Comparison of ENCODE assay signal across 17 cellular contexts in the genomic region with DNA sequence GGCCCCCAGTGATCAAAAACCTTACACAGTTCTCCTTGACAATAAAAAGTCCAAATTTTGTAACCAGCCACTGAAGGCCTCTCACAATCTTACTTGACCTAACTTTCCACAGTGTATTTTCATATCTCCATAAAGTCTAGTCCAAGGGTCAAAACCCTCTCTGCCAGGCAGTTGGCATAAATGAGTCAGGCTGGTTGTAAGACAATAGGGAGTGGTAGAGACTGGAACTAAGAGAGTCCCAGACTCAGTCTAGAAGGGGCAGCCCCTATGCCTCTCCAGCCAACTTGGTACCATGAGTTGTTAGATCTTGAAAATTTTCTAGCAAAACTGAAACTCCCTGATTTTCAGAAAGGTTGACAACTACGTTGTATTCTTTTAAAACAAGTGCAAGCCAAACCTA. TPM values are rescaled to one million over a fixed set of nuclear protein-coding genes. Genes with fewer than 3 reads are reported as not detected.
DNase-seq lines count a peak whose midpoint lies in the region; ATAC-seq and TF ChIP-seq lines count a peak whose summit lies in the region.
"Had no signal": no experiment of that assay in that cellular context is flagged by ENCODE, and none has a peak within 500 bp of the region (broad histone marks: within the 10 kb centered on the region; RNA-seq: fewer than 3 reads in every experiment).

No MANE protein-coding gene starts in this region.

- no peaks in the 10 kb centered on the region for H3K27me3 Mint-ChIP-seq in activated T-cell treated with anti-CD3 and anti-CD28 coated beads, Interleukin-2, amount 50 U/mL, for 72 hours (ENCODE audit: low read depth)
- no peaks in the 10 kb centered on the region for H3K27me3 Mint-ChIP-seq in activated CD4-positive, alpha-beta memory T cell treated with anti-CD3 and anti-CD28 coated beads, Interleukin-2, amount 10 ng/mL, durations not matched to agents 7 days and 5 days
- H3K27me3 Mint-ChIP-seq in effector memory CD8-positive, alpha-beta T cell = no peaks in the 10 kb centered on the region
- H3K27me3 Mint-ChIP-seq in osteocyte (ENCODE audit: unreplicated experiment) = no peaks in the 10 kb centered on the region
- H3K27me3 Mint-ChIP-seq: IgD-negative memory B cell had no signal

- H3K9me3 Mint-ChIP-seq in activated T-cell treated with anti-CD3 and anti-CD28 coated beads, Interleukin-2, amount 50 U/mL, for 72 hours = no peaks in the 10 kb centered on the region
- H3K9me3 Mint-ChIP-seq in activated CD4-positive, alpha-beta memory T cell treated with anti-CD3 and anti-CD28 coated beads, Interleukin-2, amount 10 ng/mL, durations not matched to agents 7 days and 5 days = no peaks in the 10 kb centered on the region
- no peaks in the 10 kb centered on the region for H3K9me3 Mint-ChIP-seq in effector memory CD8-positive, alpha-beta T cell
- no peaks in the 10 kb centered on the region for H3K9me3 Mint-ChIP-seq in osteocyte (ENCODE audit: unreplicated experiment)
- H3K9me3 Mint-ChIP-seq: IgD-negative memory B cell had no signal

- no peak for DNase-seq in activated T-cell treated with anti-CD3 and anti-CD28 coated beads, Interleukin-2, amount 50 U/mL, for 72 hours
- DNase-seq in activated T-cell treated with anti-CD3 and anti-CD28 coated beads, Interleukin-2, amount 50 U/mL, for 1 hour = no peak
- no peak for DNase-seq in activated CD4-positive, alpha-beta memory T cell treated with anti-CD3 and anti-CD28 coated beads, Interleukin-2, amount 10 ng/mL, durations not matched to agents 7 days and 5 days
- no peak for DNase-seq in effector memory CD8-positive, alpha-beta T cell
- DNase-seq in stimulated activated naive CD8-positive, alpha-beta T cell treated with anti-CD3 and anti-CD28 coated beads, Interleukin-15, Interleukin-2, amounts not matched to agents 100 U/mL and 50 U/mL, for 24 hours = no peak
- DNase-seq in GM13976 (ENCODE audit: low spot score) = no peak
- DNase-seq in osteocyte (ENCODE audit: extremely low spot score, unreplicated experiment) = no peak
- no peak for DNase-seq in SW 1271 (lab: John Stamatoyannopoulos, UW)
- DNase-seq: DMS79 treated with DMSO at 0.1 percent for 48 hours, HCEC 1CT, NCI-H1417, NCI-H1930, NCI-H2171, NCI-H510A had no signal

- no peak overlapping the region for H3K4me3 Mint-ChIP-seq in activated T-cell treated with anti-CD3 and anti-CD28 coated beads, Interleukin-2, amount 50 U/mL, for 72 hours
- H3K4me3 Mint-ChIP-seq in activated CD4-positive, alpha-beta memory T cell treated with anti-CD3 and anti-CD28 coated beads, Interleukin-2, amount 10 ng/mL, durations not matched to agents 7 days and 5 days = no peak overlapping the region
- no peak overlapping the region for H3K4me3 Mint-ChIP-seq in effector memory CD8-positive, alpha-beta T cell
- no peak overlapping the region for H3K4me3 Mint-ChIP-seq in osteocyte (ENCODE audit: unreplicated experiment)
- H3K4me3 Mint-ChIP-seq: IgD-negative memory B cell had no signal

- in situ Hi-C loops in GM13976 (cut with MboI; ENCODE audit: low sequenced_read_pairs, unreplicated experiment) = no loop called here

- H3K36me3 Mint-ChIP-seq in activated T-cell treated with anti-CD3 and anti-CD28 coated beads, Interleukin-2, amount 50 U/mL, for 72 hours (ENCODE audit: insufficient read depth in 2 of 2) = peaks cover 5 to 20% of the 10 kb centered on the region in 2 donors
- peaks cover 69% of the 10 kb centered on the region for H3K36me3 Mint-ChIP-seq in activated CD4-positive, alpha-beta memory T cell treated with anti-CD3 and anti-CD28 coated beads, Interleukin-2, amount 10 ng/mL, durations not matched to agents 7 days and 5 days (ENCODE audit: low read depth)
- H3K36me3 Mint-ChIP-seq in effector memory CD8-positive, alpha-beta T cell (ENCODE audit: insufficient read depth) = peaks cover 65% of the 10 kb centered on the region
- no peaks in the 10 kb centered on the region for H3K36me3 Mint-ChIP-seq in osteocyte (ENCODE audit: unreplicated experiment)

- no peak overlapping the region for H3K27ac Mint-ChIP-seq in activated T-cell treated with anti-CD3 and anti-CD28 coated beads, Interleukin-2, amount 50 U/mL, for 72 hours
- H3K27ac Mint-ChIP-seq in activated CD4-positive, alpha-beta memory T cell treated with anti-CD3 and anti-CD28 coated beads, Interleukin-2, amount 10 ng/mL, durations not matched to agents 7 days and 5 days = peak overlapping the region; percentile 62
- peak overlapping the region; percentile 14 to 53 for H3K27ac Mint-ChIP-seq in effector memory CD8-positive, alpha-beta T cell
- no peak overlapping the region for H3K27ac Mint-ChIP-seq in osteocyte (ENCODE audit: unreplicated experiment)

- CTCF ChIA-PET in activated CD4-positive, alpha-beta memory T cell treated with anti-CD3 and anti-CD28 coated beads, Interleukin-2, amount 10 ng/mL, durations not matched to agents 7 days and 5 days (lab: Charles Lee) = no interaction called here

- TF ChIP-seq CTCF in GM13976 (IDR thresholded peaks at IDR 0.05; ENCODE audit: borderline replicate concordance, control extremely low read depth, extremely low read depth, insufficient read depth, missing control alignments) = no peak
- no peak for TF ChIP-seq CTCF in osteocyte (IDR thresholded peaks at IDR 0.05)

- ATAC-seq in activated T-cell treated with anti-CD3 and anti-CD28 coated beads, Interleukin-2, amount 50 U/mL, for 72 hours (replicated peaks in 1 of 2) = peak; percentile 67 to 71
- ATAC-seq in effector memory CD8-positive, alpha-beta T cell (replicated peaks) = no peak
- ATAC-seq in stimulated activated naive CD8-positive, alpha-beta T cell treated with anti-CD3 and anti-CD28 coated beads, Interleukin-15, Interleukin-2, amounts not matched to agents 100 U/mL and 50 U/mL, for 24 hours = peak; percentile 87
- ATAC-seq: A549, Panc1 had no signal

- POLR2A ChIA-PET in activated CD4-positive, alpha-beta memory T cell treated with anti-CD3 and anti-CD28 coated beads, Interleukin-2, amount 10 ng/mL, durations not matched to agents 7 days and 5 days (lab: Charles Lee) = interaction anchor here (1.0 kb wide), 1 partner anchor 39 kb away, joined by 3 read pairs; no protein-coding TSS in a partner anchor

- peaks cover 23% of the 10 kb centered on the region for H3K4me1 Mint-ChIP-seq in activated T-cell treated with anti-CD3 and anti-CD28 coated beads, Interleukin-2, amount 50 U/mL, for 72 hours (ENCODE audit: low read depth)
- peaks cover 9% of the 10 kb centered on the region for H3K4me1 Mint-ChIP-seq in activated CD4-positive, alpha-beta memory T cell treated with anti-CD3 and anti-CD28 coated beads, Interleukin-2, amount 10 ng/mL, durations not matched to agents 7 days and 5 days
- peaks cover 3% of the 10 kb centered on the region in 2 donors for H3K4me1 Mint-ChIP-seq in effector memory CD8-positive, alpha-beta T cell (ENCODE audit: low read depth in 2 of 2)
- H3K4me1 Mint-ChIP-seq in osteocyte (ENCODE audit: unreplicated experiment) = no peaks in the 10 kb centered on the region

RNA-seq across cellular contexts. Expression of a gene that starts 21.0 kb away (rescaled TPM):
- total RNA-seq in activated T-cell treated with anti-CD3 and anti-CD28 coated beads, Interleukin-2, amount 50 U/mL, for 72 hours = 100 to 1,000 TPM in 1 of 2 donors, 10 to 100 TPM in 1; 91.7 to 101 TPM
- total RNA-seq in activated CD4-positive, alpha-beta memory T cell treated with anti-CD3 and anti-CD28 coated beads, Interleukin-2, amount 10 ng/mL, durations not matched to agents 7 days and 5 days = 100 to 1,000 TPM; 175 to 180 TPM
- 0.63 and 0.97 TPM in 2 replicates for total RNA-seq in osteocyte

Comparison
In these comparisons a context has a peak if more than half of its experiments do, and no peak if none do; other contexts are left out.
1. H3K27ac Mint-ChIP-seq: peak in activated CD4-positive, alpha-beta memory T cell treated with anti-CD3 and anti-CD28 coated beads, Interleukin-2, amount 10 ng/mL, durations not matched to agents 7 days and 5 days (single experiment) and effector memory CD8-positive, alpha-beta T cell (2 of 2); none in activated T-cell treated with anti-CD3 and anti-CD28 coated beads, Interleukin-2, amount 50 U/mL, for 72 hours (single experiment) and osteocyte (single experiment).
2. RNA of a gene that starts 21.0 kb away (total RNA-seq): 175 to 180 TPM in activated CD4-positive, alpha-beta memory T cell treated with anti-CD3 and anti-CD28 coated beads, Interleukin-2, amount 10 ng/mL, durations not matched to agents 7 days and 5 days and 91.7 to 101 TPM in activated T-cell treated with anti-CD3 and anti-CD28 coated beads, Interleukin-2, amount 50 U/mL, for 72 hours; 0.63 to 0.97 TPM in osteocyte; every median in the first group is over 10 times any median in the second.